ENCODE assay signal across 19 cellular contexts in genomic region chr16:52077656-52078055, GRCh38.
A peak's percentile ranks its signal among the peaks of the same experiment; 100 is the strongest.
DNase-seq lines count a peak whose midpoint lies in the region; FAIRE-seq and TF ChIP-seq lines count a peak whose summit lies in the region.
"Had no signal": no experiment of that assay in that cellular context is flagged by ENCODE, and none has a peak within 500 bp of the region (broad histone marks: within the 10 kb centered on the region; RNA-seq: fewer than 3 reads in every experiment).

No MANE protein-coding gene starts in this region.

- no peak overlapping the region for H3K27ac ChIP-seq in kidney (ENCODE audit: low read depth in 2 of 2, low read length in 2 of 2)
- H3K27ac ChIP-seq: A549, BLaER1, C4-2B had no signal

- no peaks in the 10 kb centered on the region for H3K36me3 ChIP-seq in kidney (ENCODE audit: control insufficient read depth in 1 of 2, insufficient read depth in 2 of 2, low read length in 2 of 2)
- H3K36me3 ChIP-seq: BLaER1 had no signal

- DNase-seq in Ammon's horn (ENCODE audit: low spot score) (peak; percentile 54), inferior parietal cortex (ENCODE audit: extremely low spot score) (peak; percentile 29), posterior cingulate gyrus (peak in 8 of 10 donors; percentile 11 to 91 (median 44)), COLO829 (ENCODE audit: low spot score) (no peak), kidney (no peak), DMS 273 (lab: John Stamatoyannopoulos, UW; ENCODE audit: unreplicated experiment) (no peak)
- DNase-seq: 8988T; ACHN; CD4-positive, CD25-positive, alpha-beta regulatory T cell; CD8-positive, alpha-beta T cell; DMS153; GF-D8; H9 had no signal

- H3K4me1 ChIP-seq in kidney (ENCODE audit: control insufficient read depth in 1 of 2, insufficient read depth in 1 of 2, low read depth in 1 of 2, low read length in 2 of 2) = no peaks in the 10 kb centered on the region
- H3K4me1 ChIP-seq: A549, BLaER1 had no signal

- intact Hi-C loops in posterior cingulate gyrus (cut with DNase I) = no loop called here
- intact Hi-C loops in kidney (cut with DNase I) = no loop called here

- H3K9me3 ChIP-seq in kidney (ENCODE audit: control insufficient read depth in 1 of 2, low read length in 2 of 2) = no peaks in the 10 kb centered on the region
- H3K9me3 ChIP-seq: A549, BLaER1 had no signal

- FAIRE-seq in kidney (lab: Jason Lieb, UNC) = no peak
- FAIRE-seq: A549, GM12891, GM18507 had no signal

- no peak for TF ChIP-seq CTCF in kidney (IDR thresholded peaks at IDR 0.05; ENCODE audit: borderline replicate concordance, extremely low read depth, insufficient read depth)

- H3K4me3 ChIP-seq in kidney (ENCODE audit: low read length in 2 of 2) = no peak overlapping the region
- H3K4me3 ChIP-seq: A549, BLaER1, GM23338 had no signal

- H3K9ac ChIP-seq in kidney (ENCODE audit: low read length in 2 of 2) = no peak overlapping the region
- H3K9ac ChIP-seq: BLaER1 had no signal

Comparison
In these comparisons a context has a peak if more than half of its experiments do, and no peak if none do; other contexts are left out.
1. DNase-seq: peak in Ammon's horn (single experiment), inferior parietal cortex (single experiment) and posterior cingulate gyrus (8 of 10); none in COLO829 (single experiment), kidney (single experiment) and DMS 273 (single experiment).